ENCODE assay signal across 1 cellular context in the genomic region with DNA sequence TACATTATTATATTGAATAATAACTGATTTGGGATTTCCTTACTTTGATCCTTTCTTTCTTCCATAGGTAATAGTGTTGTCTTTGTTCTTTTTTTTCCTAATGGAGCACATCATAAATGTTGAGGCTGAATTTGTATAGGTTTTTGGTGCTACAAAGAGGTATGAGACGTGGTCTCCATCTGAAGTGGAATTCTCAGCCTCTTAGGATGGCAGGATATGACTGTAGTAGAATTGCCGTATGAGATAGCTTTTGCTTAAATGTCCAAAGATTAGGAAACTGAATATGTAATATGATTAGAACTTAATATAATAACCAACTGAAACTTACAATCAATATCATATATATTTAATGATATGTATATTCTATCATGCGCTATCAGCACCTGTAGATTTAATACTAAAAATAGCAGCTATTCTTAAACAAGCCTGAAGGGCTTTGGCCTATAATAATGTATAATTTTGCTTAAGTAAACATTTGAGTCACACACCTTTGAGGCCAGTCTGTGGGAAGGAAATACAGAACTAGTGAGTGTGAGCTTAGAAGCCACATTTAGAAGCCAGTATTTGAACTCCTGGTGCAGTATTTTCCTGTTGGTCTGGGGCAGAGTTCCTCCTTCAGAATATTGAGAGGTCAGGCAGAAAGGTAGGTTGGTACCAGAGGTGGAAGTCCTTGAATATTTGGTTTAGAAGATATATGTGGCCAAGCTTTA.
TF ChIP-seq lines count a peak whose summit lies in the region.

No MANE protein-coding gene starts in this region.

TF ChIP-seq in GM12878, 131 proteins besides CTCF, POLR2A, EP300 and RAD21 (continued from another document):
- TF ChIP-seq, protein P1, sequence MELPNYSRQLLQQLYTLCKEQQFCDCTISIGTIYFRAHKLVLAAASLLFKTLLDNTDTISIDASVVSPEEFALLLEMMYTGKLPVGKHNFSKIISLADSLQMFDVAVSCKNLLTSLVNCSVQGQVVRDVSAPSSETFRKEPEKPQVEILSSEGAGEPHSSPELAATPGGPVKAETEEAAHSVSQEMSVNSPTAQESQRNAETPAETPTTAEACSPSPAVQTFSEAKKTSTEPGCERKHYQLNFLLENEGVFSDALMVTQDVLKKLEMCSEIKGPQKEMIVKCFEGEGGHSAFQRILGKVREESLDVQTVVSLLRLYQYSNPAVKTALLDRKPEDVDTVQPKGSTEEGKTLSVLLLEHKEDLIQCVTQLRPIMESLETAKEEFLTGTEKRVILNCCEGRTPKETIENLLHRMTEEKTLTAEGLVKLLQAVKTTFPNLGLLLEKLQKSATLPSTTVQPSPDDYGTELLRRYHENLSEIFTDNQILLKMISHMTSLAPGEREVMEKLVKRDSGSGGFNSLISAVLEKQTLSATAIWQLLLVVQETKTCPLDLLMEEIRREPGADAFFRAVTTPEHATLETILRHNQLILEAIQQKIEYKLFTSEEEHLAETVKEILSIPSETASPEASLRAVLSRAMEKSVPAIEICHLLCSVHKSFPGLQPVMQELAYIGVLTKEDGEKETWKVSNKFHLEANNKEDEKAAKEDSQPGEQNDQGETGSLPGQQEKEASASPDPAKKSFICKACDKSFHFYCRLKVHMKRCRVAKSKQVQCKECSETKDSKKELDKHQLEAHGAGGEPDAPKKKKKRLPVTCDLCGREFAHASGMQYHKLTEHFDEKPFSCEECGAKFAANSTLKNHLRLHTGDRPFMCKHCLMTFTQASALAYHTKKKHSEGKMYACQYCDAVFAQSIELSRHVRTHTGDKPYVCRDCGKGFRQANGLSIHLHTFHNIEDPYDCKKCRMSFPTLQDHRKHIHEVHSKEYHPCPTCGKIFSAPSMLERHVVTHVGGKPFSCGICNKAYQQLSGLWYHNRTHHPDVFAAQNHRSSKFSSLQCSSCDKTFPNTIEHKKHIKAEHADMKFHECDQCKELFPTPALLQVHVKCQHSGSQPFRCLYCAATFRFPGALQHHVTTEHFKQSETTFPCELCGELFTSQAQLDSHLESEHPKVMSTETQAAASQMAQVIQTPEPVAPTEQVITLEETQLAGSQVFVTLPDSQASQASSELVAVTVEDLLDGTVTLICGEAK (IDR thresholded peaks at IDR 0.05; ENCODE audit: borderline replicate concordance), result no peak
- TF ChIP-seq JUNB (IDR thresholded peaks at IDR 0.05) (peak; percentile 70), CREM (IDR thresholded peaks at IDR 0.05; ENCODE audit: low read depth) (0 out of 2 replicates have a peak, but pooled peaks have one; percentile 19), RUNX3 (IDR thresholded peaks at IDR 0.05; ENCODE audit: low read length) (peak; percentile 81), DPF2 (IDR thresholded peaks at IDR 0.05) (no peak), CBFB (IDR thresholded peaks at IDR 0.05; ENCODE audit: low read depth) (no peak), FOS (IDR thresholded peaks at IDR 0.05; ENCODE audit: borderline replicate concordance, extremely low read depth, insufficient read length) (no peak), EED (IDR thresholded peaks at IDR 0.05; ENCODE audit: low read depth) (peak; percentile 51; the same call in 1 of the 2 replicates), SPI1 (IDR thresholded peaks at IDR 0.05; ENCODE audit: borderline replicate concordance, insufficient read depth, low read depth, low read length) (0 out of 2 replicates have a peak, but pooled peaks have one; percentile 11), NFIC (IDR thresholded peaks at IDR 0.05; ENCODE audit: low read depth, low read length) (peak; percentile 49; the same call in 1 of the 2 replicates), MEF2A (IDR thresholded peaks at IDR 0.05; ENCODE audit: insufficient read depth, low read depth, low read length) (peak; percentile 70; the same call in 1 of the 2 replicates), EGR1 (IDR thresholded peaks at IDR 0.05; ENCODE audit: borderline replicate concordance in 1 of 2, low read depth in 2 of 2, low read length in 2 of 2) (no peak), MXI1 (IDR thresholded peaks at IDR 0.05; ENCODE audit: low read depth, low read length) (no peak)
TF ChIP-seq in GM12878: peak in this region for 8.
